In genomic region chr11:73242291-73243092, GRCh38 we compare ENCODE assay signal across 8 cellular contexts. TPM values are rescaled to one million over a fixed set of nuclear protein-coding genes. Genes with fewer than 3 reads are reported as not detected.
DNase-seq lines count a peak whose midpoint lies in the region; ATAC-seq and TF ChIP-seq lines count a peak whose summit lies in the region.

No MANE protein-coding gene starts in this region.

- no peaks in the 10 kb centered on the region for H3K27me3 ChIP-seq in DND-41 (ENCODE audit: insufficient read depth, low read length, poor library complexity)

- H3K4me3 Mint-ChIP-seq in chondrocyte (ENCODE audit: unreplicated experiment) = peak overlapping the region; percentile 38

- no peaks in the 10 kb centered on the region for H3K9me3 Mint-ChIP-seq in chondrocyte (ENCODE audit: low read depth)

- H3K9me3 ChIP-seq in DND-41 (ENCODE audit: insufficient read depth, low read length, severe bottlenecking) = no peaks in the 10 kb centered on the region

- peak overlapping the region; percentile 74 for H2AFZ ChIP-seq in DND-41 (ENCODE audit: low read depth, low read length)

- no peaks in the 10 kb centered on the region for H3K27me3 Mint-ChIP-seq in chondrocyte (ENCODE audit: low read depth)

- TF ChIP-seq CTCF in DND-41 (IDR thresholded peaks at IDR 0.05; ENCODE audit: borderline replicate concordance, extremely low read depth, low read length, poor library complexity, severe bottlenecking) (peak; percentile 99), HFF-Myc (IDR thresholded peaks at IDR 0.05; ENCODE audit: low read depth, low read length, missing control alignments) (peak; percentile 97), chondrocyte (IDR thresholded peaks at IDR 0.05) (peak; percentile 95)

- H3K4me1 Mint-ChIP-seq in chondrocyte (ENCODE audit: low read depth) = peaks cover 27% of the 10 kb centered on the region

- no peaks in the 10 kb centered on the region for H4K20me1 ChIP-seq in DND-41 (ENCODE audit: insufficient read depth, low read length)

- H3K36me3 ChIP-seq in DND-41 (ENCODE audit: insufficient read depth, low read length) = no peaks in the 10 kb centered on the region

- H3K4me1 ChIP-seq in DND-41 (ENCODE audit: insufficient read depth, low read length) = peaks cover 9% of the 10 kb centered on the region

- peak overlapping the region; percentile 45 for H3K4me2 ChIP-seq in DND-41 (ENCODE audit: insufficient read depth, low read length)

- DNase-seq in DND-41 (peak; percentile 83), HFF-Myc (ENCODE audit: extremely low read depth, low read depth) (peak; percentile 60), NCI-H2171 treated with DMSO at 0.1 percent for 48 hours (lab: John Stamatoyannopoulos, UW) (peak; percentile 55), chondrocyte (ENCODE audit: low spot score) (no peak), kidney tubule cell (ENCODE audit: low spot score) (peak; percentile 81), GF-D8 (lab: John Stamatoyannopoulos, UW) (no peak)
- DNase-seq in activated CD4-positive, CD25-positive, alpha-beta regulatory T cell treated with anti-CD3 and anti-CD28 coated beads, Interleukin-2, amount 50 U/mL, for 72 hours = peak; percentile 80
- DNase-seq in stimulated activated CD4-positive, alpha-beta T cell treated with anti-CD3 and anti-CD28 coated beads, Interleukin-1b, Interleukin-23, amount 100 ng/mL, for 24 hours (ENCODE audit: low read depth in 4 of 4, low spot score in 1 of 4) = peak; percentile 16 to 69 (median 66)

- no peaks in the 10 kb centered on the region for H3K79me2 ChIP-seq in DND-41 (ENCODE audit: insufficient read depth, low read length)

- 0 out of 2 replicates have a peak overlapping the region, but pooled peaks have one; percentile 34 for H3K27ac ChIP-seq in DND-41 (ENCODE audit: low read length)

- peak; percentile 97 for ATAC-seq in DND-41 (ENCODE audit: insufficient read depth, low read depth)

- H3K36me3 Mint-ChIP-seq in chondrocyte (ENCODE audit: low read depth) = no peaks in the 10 kb centered on the region

- no peak overlapping the region for H3K9ac ChIP-seq in DND-41 (ENCODE audit: low read depth, low read length)

- no peak overlapping the region; a peak in 1 of 4 replicates for H3K4me3 ChIP-seq in DND-41 (ENCODE audit: low read depth in 1 of 2, low read length in 2 of 2)
- 0 out of 2 replicates have a peak overlapping the region, but pooled peaks have one; percentile 9 for H3K4me3 ChIP-seq in HFF-Myc (replicated peaks; ENCODE audit: low read depth, low read length)

- H3K27ac Mint-ChIP-seq in chondrocyte (ENCODE audit: unreplicated experiment) = peak overlapping the region; percentile 54

RNA-seq across cellular contexts. Expression of gene P2RY2, which starts 24.4 kb away (rescaled TPM):
- 0.32 TPM in 1 of 3 replicates, not detected in the others for total RNA-seq in chondrocyte

RNA-seq across cellular contexts. Expression of gene P2RY6, which starts 29.6 kb away (rescaled TPM):
- 0.20 TPM in 1 of 3 replicates, not detected in the others for total RNA-seq in chondrocyte

Comparison
In these comparisons a context has a peak if more than half of its experiments do, and no peak if none do; other contexts are left out.
1. DNase-seq: peak in DND-41 (single experiment), HFF-Myc (single experiment), NCI-H2171 treated with DMSO at 0.1 percent for 48 hours (single experiment), activated CD4-positive, CD25-positive, alpha-beta regulatory T cell treated with anti-CD3 and anti-CD28 coated beads, Interleukin-2, amount 50 U/mL, for 72 hours (single experiment), kidney tubule cell (single experiment) and stimulated activated CD4-positive, alpha-beta T cell treated with anti-CD3 and anti-CD28 coated beads, Interleukin-1b, Interleukin-23, amount 100 ng/mL, for 24 hours (4 of 4); none in chondrocyte (single experiment) and GF-D8 (single experiment).
2. Peak in every context shown above with its lines, with median percentiles within 50 percentile points of each other: CTCF ChIP-seq.